Comparison of ENCODE assay signal across 8 cellular contexts in genomic region chr16:58661199-58661830, GRCh38. TPM values are rescaled to one million over a fixed set of nuclear protein-coding genes. Genes with fewer than 3 reads are reported as not detected.
DNase-seq lines count a peak whose midpoint lies in the region; ATAC-seq and TF ChIP-seq lines count a peak whose summit lies in the region.

No MANE protein-coding gene starts in this region.

- no peak overlapping the region for H3K4me3 Mint-ChIP-seq in osteocyte (ENCODE audit: unreplicated experiment)

- no peak overlapping the region for H3K27ac ChIP-seq in AG04450 (ENCODE audit: low read depth, low read length)

- CTCF ChIA-PET in AG04450 (lab: Charles Lee) = interaction anchor here (0.5 to 2.7 kb wide), 30 partner anchors 8 to 971 kb away, joined by 3 to 21 read pairs (median 4); partner anchors contain the start of gene SLC38A7

- no peaks in the 10 kb centered on the region for H3K27me3 Mint-ChIP-seq in osteocyte (ENCODE audit: unreplicated experiment)

- POLR2A ChIA-PET in AG04450 (lab: Yijun Ruan, JAX) = interaction anchor here (0.7 to 1.0 kb wide), 4 partner anchors 9 to 116 kb away, joined by 3 to 8 read pairs (median 4); partner anchors contain the start of gene CNOT1

- H3K36me3 Mint-ChIP-seq in osteocyte (ENCODE audit: unreplicated experiment) = no peaks in the 10 kb centered on the region

- TF ChIP-seq CTCF in AG04450 (IDR thresholded peaks at IDR 0.05; ENCODE audit: low read depth, low read length) (peak; percentile 81), GM10266 (IDR thresholded peaks at IDR 0.05; ENCODE audit: control insufficient read depth, insufficient read depth, low read depth, missing control alignments) (peak; percentile 75), osteocyte (IDR thresholded peaks at IDR 0.05) (peak; percentile 80)

- H3K27ac Mint-ChIP-seq in osteocyte (ENCODE audit: unreplicated experiment) = no peak overlapping the region

- H3K27me3 ChIP-seq in AG04450 (ENCODE audit: control insufficient read depth, insufficient read depth, low read length) = no peaks in the 10 kb centered on the region

- H3K4me1 Mint-ChIP-seq in osteocyte (ENCODE audit: unreplicated experiment) = peaks cover 3% of the 10 kb centered on the region

- no peaks in the 10 kb centered on the region for H3K9me3 ChIP-seq in AG04450 (ENCODE audit: control insufficient read depth, insufficient read depth, low read length)

- H3K9me3 Mint-ChIP-seq in osteocyte (ENCODE audit: unreplicated experiment) = no peaks in the 10 kb centered on the region

- DNase-seq in AG04450 (ENCODE audit: low read depth, low spot score) (peak; percentile 66), GM10266 (ENCODE audit: extremely low spot score) (peak; percentile 71), NCI-H146 (lab: John Stamatoyannopoulos, UW) (peak; percentile 55), T1000 (lab: John Stamatoyannopoulos, UW) (peak; percentile 22), foreskin melanocyte (peak; percentile 76), osteocyte (ENCODE audit: extremely low spot score, unreplicated experiment) (no peak), NCI-H1048 (lab: John Stamatoyannopoulos, UW) (no peak)

- H3K4me3 ChIP-seq in AG04450 (ENCODE audit: low read depth, low read length) = no peak overlapping the region

- peak; percentile 86 for ATAC-seq in HG02798 (IDR thresholded peaks at IDR 0.05; ENCODE audit: poor library complexity, unreplicated experiment)

RNA-seq across cellular contexts. Expression of gene SLC38A7, which starts 23.3 kb away (rescaled TPM):
- polyA plus RNA-seq in AG04450 (2011; rRNA removed) = 11.7 and 15.0 TPM in 2 replicates
- 34.1 and 46.9 TPM in 2 replicates for polyA minus RNA-seq in AG04450 (2011; rRNA and poly(A)+ RNA removed)
- total RNA-seq in osteocyte = 54.5 and 54.8 TPM in 2 replicates

RNA-seq across cellular contexts. Expression of gene CNOT1, which starts 31.7 kb away (rescaled TPM):
- polyA plus RNA-seq in AG04450 (2011; rRNA removed) = 151 and 195 TPM in 2 replicates
- 672 and 771 TPM in 2 replicates for polyA minus RNA-seq in AG04450 (2011; rRNA and poly(A)+ RNA removed)
- 122 and 131 TPM in 2 replicates for total RNA-seq in osteocyte

Comparison
In these comparisons a context has a peak if more than half of its experiments do, and no peak if none do; other contexts are left out.
1. DNase-seq: peak in AG04450 (single experiment), GM10266 (single experiment), NCI-H146 (single experiment), T1000 (single experiment) and foreskin melanocyte (single experiment); none in osteocyte (single experiment) and NCI-H1048 (single experiment).
2. Peak in every context shown above with its lines, with median percentiles within 50 percentile points of each other: CTCF ChIP-seq.